Comparison of ENCODE assay signal across 8 cellular contexts in genomic region chr7:4681218-4681851, GRCh38. TPM values are rescaled to one million over a fixed set of nuclear protein-coding genes. Genes with fewer than 3 reads are reported as not detected.
A peak's percentile ranks its signal among the peaks of the same experiment; 100 is the strongest.
DNase-seq lines count a peak whose midpoint lies in the region; ATAC-seq and TF ChIP-seq lines count a peak whose summit lies in the region.

No MANE protein-coding gene starts in this region.

- peaks cover 0 to 11% (median 7%) of the 10 kb centered on the region in 3 donors for H3K27me3 Mint-ChIP-seq in naive B cell

- H3K4me3 ChIP-seq in ascending aorta: peak overlapping the region; percentile 92 to 97

- ATAC-seq in naive B cell (ENCODE audit: low read depth in 2 of 2) (no peak), GM21723 (IDR thresholded peaks at IDR 0.05; ENCODE audit: unreplicated experiment) (no peak), esophagus mucosa (no peak)

- no peaks in the 10 kb centered on the region for H3K9me3 ChIP-seq in ascending aorta

- H3K4me1 ChIP-seq in ascending aorta: peaks cover 0 to 11% of the 10 kb centered on the region in 2 donors

- peak overlapping the region; percentile 55 to 65 for H3K27ac ChIP-seq in ascending aorta

- H3K36me3 Mint-ChIP-seq in naive B cell: peaks cover 0 to 8% of the 10 kb centered on the region in 2 donors

- peak overlapping the region; percentile 87 to 96 (median 90) for H3K4me3 Mint-ChIP-seq in naive B cell

- peak overlapping the region; percentile 33 to 96 (median 88) for H3K27ac Mint-ChIP-seq in naive B cell

- intact Hi-C loops in ascending aorta (cut with DNase I) (loop anchor here (10.0 kb wide), 1 partner anchor 203 kb away; the partner anchor contains the start of gene RADIL), head of caudate nucleus (cut with DNase I) (loop anchor here (5.0 kb wide), 1 partner anchor 71 kb away; no protein-coding TSS in a partner anchor)

- H3K4me1 Mint-ChIP-seq in naive B cell: peaks cover 26 to 42% (median 29%) of the 10 kb centered on the region in 3 donors

- no peaks in the 10 kb centered on the region for H3K36me3 ChIP-seq in ascending aorta

- no peaks in the 10 kb centered on the region for H3K27me3 ChIP-seq in ascending aorta

- peak; percentile 26 for DNase-seq in stimulated activated CD4-positive, alpha-beta T cell treated with anti-CD3 and anti-CD28 coated beads, Interleukin-12 subunit alpha, Interleukin-12 subunit beta, amount 100 ng/mL, for 4 hours
- DNase-seq in stimulated activated CD4-positive, alpha-beta T cell treated with anti-CD3 and anti-CD28 coated beads, Interleukin-1b, Interleukin-23, amount 100 ng/mL, for 48 hours: no peak
- DNase-seq in ascending aorta (ENCODE audit: low spot score in 2 of 2): no peak
- no peak for DNase-seq in naive B cell
- DNase-seq in NCI-H2081 treated with DMSO at 0.1 percent for 48 hours (lab: John Stamatoyannopoulos, UW): no peak
- no peak for DNase-seq in head of caudate nucleus

- H3K9me3 Mint-ChIP-seq in naive B cell: no peaks in the 10 kb centered on the region

- TF ChIP-seq CTCF in ascending aorta (IDR thresholded peaks at IDR 0.05): no peak

RNA-seq across cellular contexts. Expression of gene FOXK1, which starts 0.8 kb away (rescaled TPM):
- total RNA-seq in ascending aorta (31.7 TPM), esophagus mucosa (21.7 TPM)
- 1 to 10 TPM in 5 of 6 donors, under 1 TPM in 1; 0.92 to 3.1 (median 1.8) TPM for polyA plus RNA-seq in naive B cell (ENCODE audit: low read depth in 6 of 6)
